In genomic region chr15:65528461-65529060, GRCh38 we compare ENCODE assay signal across 1 cellular context.
TF ChIP-seq lines count a peak whose summit lies in the region.

No MANE protein-coding gene starts in this region.

TF ChIP-seq in H1, 55 proteins besides CTCF, POLR2A, EP300 and RAD21:
- TF ChIP-seq PHF8 (conservative IDR thresholded peaks at IDR 0.05; ENCODE audit: low read depth, low read length) (no peak), CHD1 (IDR thresholded peaks at IDR 0.05; ENCODE audit: low read depth, low read length) (no peak), RXRA (IDR thresholded peaks at IDR 0.05; ENCODE audit: insufficient read depth, low read depth, low read length) (no peak), TAF1 (IDR thresholded peaks at IDR 0.05; ENCODE audit: low read depth, low read length) (no peak), RNF2 (IDR thresholded peaks at IDR 0.05; ENCODE audit: borderline replicate concordance, low read depth, low read length, missing control alignments, poor library complexity, severe bottlenecking) (no peak), SP4 (IDR thresholded peaks at IDR 0.05; ENCODE audit: low read length) (no peak), KDM5A (IDR thresholded peaks at IDR 0.05; ENCODE audit: low read length) (no peak), EGR1 (IDR thresholded peaks at IDR 0.05; ENCODE audit: borderline replicate concordance, low read depth, low read length) (no peak), E2F6 (IDR thresholded peaks at IDR 0.05) (no peak), RFX5 (IDR thresholded peaks at IDR 0.05; ENCODE audit: borderline replicate concordance, low read depth, low read length) (no peak)
TF ChIP-seq in H1: peak in this region for 0.
